In the genomic region with DNA sequence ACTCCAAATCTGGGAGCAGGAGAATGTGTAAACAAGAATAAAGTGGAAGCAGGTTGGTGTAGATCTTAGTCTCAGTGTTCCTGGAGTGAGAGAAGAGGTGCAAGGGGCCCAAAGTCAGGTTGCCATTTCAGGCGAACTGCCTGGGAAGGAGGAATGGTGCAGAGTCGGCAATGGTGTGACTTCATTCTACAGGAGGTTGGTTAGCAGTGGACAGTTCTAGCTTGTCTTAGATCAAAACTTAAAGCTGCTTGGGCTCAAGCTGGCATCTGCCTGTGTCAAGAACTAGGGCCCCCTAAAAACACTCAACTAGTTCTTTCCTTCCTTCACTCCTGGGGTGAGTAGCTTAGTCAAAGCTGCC, we compare ENCODE assay signal across 8 cellular contexts. TPM values are rescaled to one million over a fixed set of nuclear protein-coding genes. Genes with fewer than 3 reads are reported as not detected.
DNase-seq lines count a peak whose midpoint lies in the region; ATAC-seq and TF ChIP-seq lines count a peak whose summit lies in the region.
"Had no signal": no experiment of that assay in that cellular context is flagged by ENCODE, and none has a peak within 500 bp of the region (broad histone marks: within the 10 kb centered on the region; RNA-seq: fewer than 3 reads in every experiment).

No MANE protein-coding gene starts in this region.

- RAD21 ChIA-PET in HCT116 (lab: Charles Lee; ENCODE audit: low non-redundant PET in 1 of 2, low total read pairs in 2 of 2, uncharacterized antibody in 2 of 2, unreplicated experiment in 2 of 2), result interaction anchor here in 1 of 2 experiments (1.1 kb wide), 1 partner anchor 25 kb away, joined by 3 read pairs; no protein-coding TSS in a partner anchor

- no peak for TF ChIP-seq CTCF in HCT116 (IDR thresholded peaks at IDR 0.05 in 2 of 3, conservative IDR thresholded peaks at IDR 0.05 in 1 of 3; ENCODE audit: borderline replicate concordance in 1 of 3, insufficient read depth in 1 of 3, low read depth in 2 of 3, low read length in 2 of 3)
- TF ChIP-seq CTCF in WTC11 (IDR thresholded peaks at IDR 0.05), result no peak
- no peak for TF ChIP-seq CTCF in gastroesophageal sphincter (IDR thresholded peaks at IDR 0.05)

- H3K9me3 Mint-ChIP-seq in WTC11, result no peaks in the 10 kb centered on the region
- no peaks in the 10 kb centered on the region for H3K9me3 Mint-ChIP-seq in stimulated activated effector memory CD8-positive, alpha-beta T cell treated with anti-CD3 and anti-CD28 coated beads, Interleukin-12 subunit alpha, Interleukin-12 subunit beta, amount 100 ng/mL, for 72 hours

- H3K9ac ChIP-seq in HCT116 (ENCODE audit: low read length), result peak overlapping the region; percentile 38

- peaks cover 35% of the 10 kb centered on the region; the same call in 1 of the 2 replicates for H3K79me2 ChIP-seq in HCT116 (ENCODE audit: insufficient read depth, low read length)

- no TSS peak for BruUV-seq in HCT116 (replicated peaks; lab: Mats Ljungman, UMichigan)

- TF ChIP-seq EP300 in gastroesophageal sphincter (IDR thresholded peaks at IDR 0.05), result no peak

- H4K20me1 ChIP-seq in HCT116 (ENCODE audit: insufficient read depth), result no peaks in the 10 kb centered on the region

- H3K36me3 ChIP-seq in HCT116 (ENCODE audit: control insufficient read depth in 1 of 2, insufficient read depth in 2 of 2, low read length in 2 of 2), result peaks cover 3 to 5% of the 10 kb centered on the region in 2 experiments; a peak in 2 of 4 replicates
- peaks cover 0 to 47% of the 10 kb centered on the region in 2 donors for H3K36me3 ChIP-seq in gastroesophageal sphincter

- peak overlapping the region; percentile 69 for H3K4me2 ChIP-seq in HCT116 (ENCODE audit: low read length)

- H3K27ac ChIP-seq in HCT116 (ENCODE audit: low read depth, low read length) (peak overlapping the region; percentile 63), gastroesophageal sphincter (peak overlapping the region; percentile 45 to 90 (median 88))

- 92% methylated on average over 2 of the region's 2 CpGs; no CpG with 5 or more reads in 1 of the 2 donors for WGBS in gastroesophageal sphincter (ENCODE audit: low coverage in 1 of 2), 2 donors

- peaks cover 31% of the 10 kb centered on the region for H3K4me1 Mint-ChIP-seq in WTC11
- peaks cover 77% of the 10 kb centered on the region for H3K4me1 Mint-ChIP-seq in stimulated activated effector memory CD8-positive, alpha-beta T cell treated with anti-CD3 and anti-CD28 coated beads, Interleukin-12 subunit alpha, Interleukin-12 subunit beta, amount 100 ng/mL, for 72 hours

- H2AFZ ChIP-seq in HCT116 (ENCODE audit: low read depth, low read length, poor library complexity, severe bottlenecking), result no peak overlapping the region

- H3K9me3 ChIP-seq in HCT116 (ENCODE audit: control insufficient read depth in 1 of 2, insufficient read depth in 1 of 2, low read depth in 1 of 2, low read length in 2 of 2) (no peaks in the 10 kb centered on the region), gastroesophageal sphincter (no peaks in the 10 kb centered on the region)

- peaks cover 19% of the 10 kb centered on the region; the same call in 1 of the 2 replicates for H3K36me3 Mint-ChIP-seq in WTC11
- peaks cover 86% of the 10 kb centered on the region for H3K36me3 Mint-ChIP-seq in stimulated activated effector memory CD8-positive, alpha-beta T cell treated with anti-CD3 and anti-CD28 coated beads, Interleukin-12 subunit alpha, Interleukin-12 subunit beta, amount 100 ng/mL, for 72 hours

- peaks cover 32 to 65% of the 10 kb centered on the region in 2 experiments for H3K4me1 ChIP-seq in HCT116 (ENCODE audit: control insufficient read depth in 1 of 2, insufficient read depth in 2 of 2, low read length in 2 of 2)
- H3K4me1 ChIP-seq in gastroesophageal sphincter, result peaks cover 3 to 88% (median 27%) of the 10 kb centered on the region in 3 donors

- intact Hi-C loops in HCT116 (cut with micrococcal nuclease), result no loop called here

- TF ChIP-seq POLR2A in HCT116 (IDR thresholded peaks at IDR 0.05; ENCODE audit: borderline replicate concordance, extremely low read depth, insufficient read depth, insufficient read length), result no peak
- TF ChIP-seq POLR2A in gastroesophageal sphincter (IDR thresholded peaks at IDR 0.05), result no peak

- ATAC-seq in HCT116 (no peak), WTC11 (no peak), gastroesophageal sphincter (no peak), GM21717 (IDR thresholded peaks at IDR 0.05; ENCODE audit: unreplicated experiment) (no peak)
- ATAC-seq in stimulated activated effector memory CD8-positive, alpha-beta T cell treated with anti-CD3 and anti-CD28 coated beads, Interleukin-12 subunit alpha, Interleukin-12 subunit beta, amount 100 ng/mL, for 72 hours, result no peak

- H3K27ac Mint-ChIP-seq in WTC11, result peak overlapping the region; percentile 62; the same call in 1 of the 2 replicates
- peak overlapping the region; percentile 86 for H3K27ac Mint-ChIP-seq in stimulated activated effector memory CD8-positive, alpha-beta T cell treated with anti-CD3 and anti-CD28 coated beads, Interleukin-12 subunit alpha, Interleukin-12 subunit beta, amount 100 ng/mL, for 72 hours

- no peak overlapping the region for H3K4me3 Mint-ChIP-seq in WTC11
- H3K4me3 Mint-ChIP-seq in stimulated activated effector memory CD8-positive, alpha-beta T cell treated with anti-CD3 and anti-CD28 coated beads, Interleukin-12 subunit alpha, Interleukin-12 subunit beta, amount 100 ng/mL, for 72 hours, result peak overlapping the region; percentile 68

- no peaks in the 10 kb centered on the region for H3K9me2 ChIP-seq in HCT116 (ENCODE audit: insufficient read depth)

- H3K27me3 Mint-ChIP-seq in WTC11 (ENCODE audit: low read depth), result peaks cover 25% of the 10 kb centered on the region

- no peak for DNase-seq in HCT116 (ENCODE audit: low read depth, low spot score)
- no peak for DNase-seq in WTC11 (ENCODE audit: low spot score)
- no peak for DNase-seq in stimulated activated effector memory CD8-positive, alpha-beta T cell treated with anti-CD3 and anti-CD28 coated beads, Interleukin-12 subunit alpha, Interleukin-12 subunit beta, amount 100 ng/mL, for 72 hours (ENCODE audit: low spot score in 2 of 2)
- DNase-seq in NCI-H2081 treated with DMSO at 0.1 percent for 48 hours (lab: John Stamatoyannopoulos, UW), result no peak
- no peak for DNase-seq in NCI-H187 (lab: John Stamatoyannopoulos, UW)
- DNase-seq: SIG-M5 had no signal

- TF ChIP-seq RAD21 in HCT116 (IDR thresholded peaks at IDR 0.05; ENCODE audit: low read depth), result no peak

- H3K27me3 ChIP-seq in HCT116 (ENCODE audit: insufficient read depth, low read length), result no peaks in the 10 kb centered on the region
- no peaks in the 10 kb centered on the region for H3K27me3 ChIP-seq in gastroesophageal sphincter

- CTCF ChIA-PET in HCT116 (lab: Charles Lee), result interaction anchor here (0.6 to 2.8 kb wide), 8 partner anchors 25 to 87 kb away, joined by 3 to 14 read pairs (median 5); partner anchors contain the start of genes CNPPD1 and DNAJB2
- CTCF ChIA-PET in WTC11 (lab: Charles Lee), result interaction anchor here (0.6 to 3.0 kb wide), 10 partner anchors 13 to 247 kb away, joined by 3 to 25 read pairs (median 4); partner anchors contain the start of genes ANKZF1, ATG9A and DNAJB2

- H3K4me3 ChIP-seq in HCT116 (replicated peaks in 1 of 2; ENCODE audit: low read depth in 1 of 2, low read length in 2 of 2) (peak overlapping the region in 1 of 2 experiments; percentile 27; a peak in 1 of 4 replicates), gastroesophageal sphincter (peak overlapping the region in 1 of 2 donors; percentile 1)

- POLR2A ChIA-PET in HCT116 (lab: Charles Lee), result interaction anchor here (1.2 to 1.8 kb wide), 8 partner anchors 19 to 46 kb away, joined by 3 to 8 read pairs (median 4); partner anchors contain the start of genes ANKZF1, ATG9A, DNAJB2 and ZFAND2B
- POLR2A ChIA-PET in WTC11 (lab: Charles Lee), result interaction anchor here (1.2 to 2.3 kb wide), 2 partner anchors 30 to 295 kb away, joined by 7 to 11 read pairs; partner anchors contain the start of gene ABCB6

TF ChIP-seq in HCT116, 20 proteins besides CTCF, POLR2A, EP300 and RAD21:
- TF ChIP-seq CBX3 (IDR thresholded peaks at IDR 0.05; ENCODE audit: low read depth), result no peak

TF ChIP-seq in WTC11, 78 proteins besides CTCF, POLR2A, EP300 and RAD21 (continues in another document):
- TF ChIP-seq, protein P1, sequence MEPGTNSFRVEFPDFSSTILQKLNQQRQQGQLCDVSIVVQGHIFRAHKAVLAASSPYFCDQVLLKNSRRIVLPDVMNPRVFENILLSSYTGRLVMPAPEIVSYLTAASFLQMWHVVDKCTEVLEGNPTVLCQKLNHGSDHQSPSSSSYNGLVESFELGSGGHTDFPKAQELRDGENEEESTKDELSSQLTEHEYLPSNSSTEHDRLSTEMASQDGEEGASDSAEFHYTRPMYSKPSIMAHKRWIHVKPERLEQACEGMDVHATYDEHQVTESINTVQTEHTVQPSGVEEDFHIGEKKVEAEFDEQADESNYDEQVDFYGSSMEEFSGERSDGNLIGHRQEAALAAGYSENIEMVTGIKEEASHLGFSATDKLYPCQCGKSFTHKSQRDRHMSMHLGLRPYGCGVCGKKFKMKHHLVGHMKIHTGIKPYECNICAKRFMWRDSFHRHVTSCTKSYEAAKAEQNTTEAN (CRISPR knock-in tag; IDR thresholded peaks at IDR 0.05), result no peak
- no peak for TF ChIP-seq GRHL2 (CRISPR knock-in tag; IDR thresholded peaks at IDR 0.05; ENCODE audit: insufficient replicate concordance, severe bottlenecking)

RNA-seq across cellular contexts. Expression of gene STK16, which starts 3.5 kb away (rescaled TPM):
- total RNA-seq in HCT116 (2021; ENCODE audit: unreplicated experiment), result 31.4 TPM
- 44.1 and 49.2 TPM in 2 replicates for polyA plus RNA-seq in HCT116 (2012)
- 27.4 to 28.8 TPM (median 27.5 TPM) in 3 replicates for total RNA-seq in WTC11 (2021)
- total RNA-seq in gastroesophageal sphincter, result 10 to 100 TPM; 10.2 to 14.0 (median 11.6) TPM

RNA-seq across cellular contexts. Expression of gene GLB1L, which starts 3.6 kb away (rescaled TPM):
- 6.6 TPM for total RNA-seq in HCT116 (2021; ENCODE audit: unreplicated experiment)
- polyA plus RNA-seq in HCT116 (2012), result 2.4 and 4.6 TPM in 2 replicates
- 5.2 to 6.4 TPM (median 6.1 TPM) in 3 replicates for total RNA-seq in WTC11 (2021)
- total RNA-seq in gastroesophageal sphincter, result 1 to 10 TPM; 5.9 to 9.7 (median 6.6) TPM

RNA-seq across cellular contexts. Expression of gene TUBA4B, which starts 4.2 kb away (rescaled TPM):
- total RNA-seq in HCT116 (2021; ENCODE audit: unreplicated experiment) (not detected), WTC11 (2021) (0.20 TPM in 1 of 3 replicates, not detected in the others), gastroesophageal sphincter (not detected)
- polyA plus RNA-seq in HCT116 (2012), result not detected in 2 replicates

RNA-seq across cellular contexts. Expression of gene TUBA4A, which starts 4.9 kb away (rescaled TPM):
- total RNA-seq in HCT116 (2021; ENCODE audit: unreplicated experiment) (32.7 TPM), WTC11 (2021) (40.8 to 58.7 TPM (median 52.3 TPM) in 3 replicates), gastroesophageal sphincter (10 to 100 TPM; 33.2 to 89.3 (median 56.2) TPM)
- polyA plus RNA-seq in HCT116 (2012), result 47.0 and 59.8 TPM in 2 replicates

RNA-seq across cellular contexts. Expression of gene ANKZF1, which starts 19.2 kb away (rescaled TPM):
- 64.7 TPM for total RNA-seq in HCT116 (2021; ENCODE audit: unreplicated experiment)
- polyA plus RNA-seq in HCT116 (2012), result 55.8 and 69.3 TPM in 2 replicates
- 56.9 to 70.4 TPM (median 58.0 TPM) in 3 replicates for total RNA-seq in WTC11 (2021)
- 10 to 100 TPM; 24.3 to 48.4 (median 25.1) TPM for total RNA-seq in gastroesophageal sphincter
